12 cellular contexts compared by ENCODE assay signal in the genomic region with DNA sequence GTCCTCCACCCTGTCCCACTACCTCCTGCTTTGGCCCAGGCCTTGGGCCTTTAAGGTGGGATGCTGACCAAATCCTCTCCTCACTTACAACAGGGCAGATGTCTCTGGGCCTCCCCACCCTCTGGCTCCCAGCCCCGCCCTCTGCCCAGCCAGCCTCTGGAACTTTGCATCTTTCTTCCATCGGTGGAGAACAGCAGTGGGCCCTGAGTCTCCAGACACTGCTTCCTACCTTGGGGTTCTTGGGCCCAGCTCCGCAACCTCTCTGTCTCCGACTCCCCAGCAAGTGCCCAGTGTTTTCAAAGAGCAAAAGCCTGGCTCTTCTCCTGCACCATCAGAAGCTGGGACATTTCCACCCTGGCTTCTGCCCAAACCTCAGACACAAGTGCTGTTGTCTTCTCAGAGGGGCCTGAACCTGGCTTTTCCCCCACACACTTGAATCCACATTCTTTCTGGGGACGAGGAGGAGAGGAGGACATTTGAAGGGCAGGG. TPM values are rescaled to one million over a fixed set of nuclear protein-coding genes. Genes with fewer than 3 reads are reported as not detected.
DNase-seq lines count a peak whose midpoint lies in the region; ATAC-seq and TF ChIP-seq lines count a peak whose summit lies in the region.
"Had no signal": no experiment of that assay in that cellular context is flagged by ENCODE, and none has a peak within 500 bp of the region (broad histone marks: within the 10 kb centered on the region; RNA-seq: fewer than 3 reads in every experiment).

No MANE protein-coding gene starts in this region.

- H3K9me3 Mint-ChIP-seq in activated CD4-positive, alpha-beta T cell treated with anti-CD3 and anti-CD28 coated beads, Interleukin-2, amount 10 ng/mL, durations not matched to agents 7 days and 5 days: no peaks in the 10 kb centered on the region
- no peaks in the 10 kb centered on the region for H3K9me3 Mint-ChIP-seq in stimulated activated naive B cell treated with anti-CD40 and anti-IgM and Interleukin-4, amounts not matched to agents 10 μg/mL and 1 μg/mL and 100 μg/mL, for 72 hours
- H3K9me3 Mint-ChIP-seq: activated naive CD4-positive, alpha-beta T cell treated with anti-CD3 and anti-CD28 coated beads for 36 hours had no signal

- WGBS in mammary epithelial cell (ENCODE audit: low coverage, missing lambda C conversion rate): 54% methylated on average over 4 of the region's 5 CpGs
- 44 to 49% (median 48%) methylated on average over 5 of the region's 5 CpGs for WGBS in psoas muscle, 3 donors

- peak; percentile 55 to 69 (median 63) for ATAC-seq in psoas muscle
- no peak for ATAC-seq in stimulated activated naive B cell treated with anti-CD40 and anti-IgM and Interleukin-4, amounts not matched to agents 10 μg/mL and 1 μg/mL and 100 μg/mL, for 72 hours (replicated peaks)

- H2AFZ ChIP-seq in mammary epithelial cell (ENCODE audit: low read depth, low read length): peak overlapping the region; percentile 93

- CTCF ChIA-PET in mammary epithelial cell (lab: Charles Lee; ENCODE audit: low non-redundant PET): no interaction called here
- CTCF ChIA-PET in activated CD4-positive, alpha-beta T cell treated with anti-CD3 and anti-CD28 coated beads, Interleukin-2, amount 10 ng/mL, durations not matched to agents 7 days and 5 days (lab: Charles Lee): interaction anchor here (0.8 kb wide), 1 partner anchor 17 kb away, joined by 5 read pairs; no protein-coding TSS in a partner anchor

- peak overlapping the region; percentile 3 for H3K4me2 ChIP-seq in mammary epithelial cell (ENCODE audit: insufficient read depth, low read depth, low read length)

- in situ Hi-C loops in mammary epithelial cell (cut with MboI; ENCODE audit: low sequenced_read_pairs in 2 of 2): no loop called here

- peak overlapping the region; percentile 57 for H3K27ac ChIP-seq in mammary epithelial cell (ENCODE audit: insufficient read depth, low read depth, low read length)
- H3K27ac ChIP-seq in psoas muscle: peak overlapping the region; percentile 77
- H3K27ac ChIP-seq: C4-2B had no signal

- no peaks in the 10 kb centered on the region for H4K20me1 ChIP-seq in mammary epithelial cell (ENCODE audit: insufficient read depth, low read length)

- H3K27me3 Mint-ChIP-seq in activated CD4-positive, alpha-beta T cell treated with anti-CD3 and anti-CD28 coated beads, Interleukin-2, amount 10 ng/mL, durations not matched to agents 7 days and 5 days: peaks cover 2% of the 10 kb centered on the region
- H3K27me3 Mint-ChIP-seq in stimulated activated naive B cell treated with anti-CD40 and anti-IgM and Interleukin-4, amounts not matched to agents 10 μg/mL and 1 μg/mL and 100 μg/mL, for 72 hours: peaks cover 60 to 76% of the 10 kb centered on the region in 2 donors

- H3K9ac ChIP-seq in mammary epithelial cell (ENCODE audit: insufficient read depth, low read length): no peak overlapping the region

- no peaks in the 10 kb centered on the region for H3K36me3 ChIP-seq in mammary epithelial cell (ENCODE audit: insufficient read depth, low read length)
- peaks cover 0 to 15% of the 10 kb centered on the region in 2 donors for H3K36me3 ChIP-seq in psoas muscle (ENCODE audit: insufficient read depth in 1 of 2, low read depth in 1 of 2)

- dilution Hi-C loops in mammary epithelial cell (cut with HindIII; ENCODE audit: low sequenced_read_pairs): loop anchor here (5.0 kb wide), 1 partner anchor 49 kb away; no protein-coding TSS in a partner anchor

- H3K4me1 Mint-ChIP-seq in activated CD4-positive, alpha-beta T cell treated with anti-CD3 and anti-CD28 coated beads, Interleukin-2, amount 10 ng/mL, durations not matched to agents 7 days and 5 days: no peaks in the 10 kb centered on the region
- peaks cover 2 to 6% of the 10 kb centered on the region in 2 donors for H3K4me1 Mint-ChIP-seq in stimulated activated naive B cell treated with anti-CD40 and anti-IgM and Interleukin-4, amounts not matched to agents 10 μg/mL and 1 μg/mL and 100 μg/mL, for 72 hours

- H3K27ac Mint-ChIP-seq in activated CD4-positive, alpha-beta T cell treated with anti-CD3 and anti-CD28 coated beads, Interleukin-2, amount 10 ng/mL, durations not matched to agents 7 days and 5 days: no peak overlapping the region
- H3K27ac Mint-ChIP-seq in stimulated activated naive B cell treated with anti-CD40 and anti-IgM and Interleukin-4, amounts not matched to agents 10 μg/mL and 1 μg/mL and 100 μg/mL, for 72 hours: no peak overlapping the region
- H3K27ac Mint-ChIP-seq: activated naive CD4-positive, alpha-beta T cell treated with anti-CD3 and anti-CD28 coated beads for 36 hours; IgD-negative memory B cell had no signal

- no peaks in the 10 kb centered on the region for H3K27me3 ChIP-seq in mammary epithelial cell (ENCODE audit: insufficient read depth, low read length)
- no peaks in the 10 kb centered on the region for H3K27me3 ChIP-seq in psoas muscle (ENCODE audit: insufficient read depth in 3 of 3, low read length in 2 of 3)

- DNase-seq in COLO829 (ENCODE audit: low spot score) (peak; percentile 50), mammary epithelial cell (no peak), hypothalamus (lab: John Stamatoyannopoulos, UW) (peak in 49 of 51 donors; percentile 15 to 91 (median 70)), psoas muscle (peak; percentile 32 to 70), SIG-M5 treated with dmso at 0.1 percent for 504 hours (lab: John Stamatoyannopoulos, UW; ENCODE audit: unreplicated experiment) (no peak), SIG-M5 (lab: John Stamatoyannopoulos, UW) (no peak)
- no peak for DNase-seq in activated CD4-positive, alpha-beta T cell treated with anti-CD3 and anti-CD28 coated beads, Interleukin-2, amount 10 ng/mL, durations not matched to agents 7 days and 5 days
- no peak for DNase-seq in stimulated activated naive B cell treated with anti-CD40 and anti-IgM and Interleukin-4, amounts not matched to agents 10 μg/mL and 1 μg/mL and 100 μg/mL, for 72 hours
- DNase-seq: activated naive CD4-positive, alpha-beta T cell treated with anti-CD3 and anti-CD28 coated beads for 36 hours; NCI-H510A had no signal

- H3K4me3 Mint-ChIP-seq in activated CD4-positive, alpha-beta T cell treated with anti-CD3 and anti-CD28 coated beads, Interleukin-2, amount 10 ng/mL, durations not matched to agents 7 days and 5 days: no peak overlapping the region
- H3K4me3 Mint-ChIP-seq in stimulated activated naive B cell treated with anti-CD40 and anti-IgM and Interleukin-4, amounts not matched to agents 10 μg/mL and 1 μg/mL and 100 μg/mL, for 72 hours: no peak overlapping the region
- H3K4me3 Mint-ChIP-seq: activated naive CD4-positive, alpha-beta T cell treated with anti-CD3 and anti-CD28 coated beads for 36 hours; IgD-negative memory B cell had no signal

- BruUV-seq in mammary epithelial cell (replicated peaks; lab: Mats Ljungman, UMichigan): no TSS peak

- H3K4me3 ChIP-seq in mammary epithelial cell (replicated peaks in 1 of 3; ENCODE audit: insufficient read depth in 1 of 3, low read depth in 2 of 3, low read length in 3 of 3) (no peak overlapping the region), psoas muscle (no peak overlapping the region)

- TF ChIP-seq CTCF in mammary epithelial cell (conservative IDR thresholded peaks at IDR 0.05 in 1 of 2, IDR thresholded peaks at IDR 0.05 in 1 of 2; ENCODE audit: extremely low read depth in 1 of 2, insufficient read depth in 1 of 2, low read depth in 1 of 2, low read length in 2 of 2): no peak
- no peak for TF ChIP-seq CTCF in psoas muscle (IDR thresholded peaks at IDR 0.05)

- intact Hi-C loops in mammary epithelial cell (cut with micrococcal nuclease) (no loop called here), psoas muscle (cut with DNase I) (no loop called here)

- POLR2A ChIA-PET in activated CD4-positive, alpha-beta T cell treated with anti-CD3 and anti-CD28 coated beads, Interleukin-2, amount 10 ng/mL, durations not matched to agents 7 days and 5 days (lab: Charles Lee): no interaction called here

- H3K36me3 Mint-ChIP-seq in activated CD4-positive, alpha-beta T cell treated with anti-CD3 and anti-CD28 coated beads, Interleukin-2, amount 10 ng/mL, durations not matched to agents 7 days and 5 days (ENCODE audit: low read depth): no peaks in the 10 kb centered on the region
- peaks cover 0 to 4% of the 10 kb centered on the region in 2 donors for H3K36me3 Mint-ChIP-seq in stimulated activated naive B cell treated with anti-CD40 and anti-IgM and Interleukin-4, amounts not matched to agents 10 μg/mL and 1 μg/mL and 100 μg/mL, for 72 hours
- H3K36me3 Mint-ChIP-seq: IgD-negative memory B cell had no signal

- H3K9me3 ChIP-seq in mammary epithelial cell (replicated peaks; ENCODE audit: insufficient read depth, low read length) (no peaks in the 10 kb centered on the region), psoas muscle (no peaks in the 10 kb centered on the region)

- H3K79me2 ChIP-seq in mammary epithelial cell (ENCODE audit: insufficient read depth, low read length): no peaks in the 10 kb centered on the region

- H3K4me1 ChIP-seq in mammary epithelial cell (ENCODE audit: insufficient read depth, low read length) (peaks cover 21% of the 10 kb centered on the region), psoas muscle (peaks cover 73% of the 10 kb centered on the region)

RNA-seq across cellular contexts. Expression of a gene that starts 33.1 kb away (rescaled TPM):
- total RNA-seq in mammary epithelial cell: 10 to 100 TPM; 16.4 to 55.3 TPM
- polyA plus RNA-seq in mammary epithelial cell: 14.3 TPM
- polyA minus RNA-seq in mammary epithelial cell: 12.7 TPM
- 100 to 1,000 TPM; 107 to 166 (median 123) TPM for total RNA-seq in psoas muscle
- polyA plus RNA-seq in psoas muscle: 10 to 100 TPM; 43.8 to 88.9 (median 62.7) TPM
- not detected for total RNA-seq in activated CD4-positive, alpha-beta T cell treated with anti-CD3 and anti-CD28 coated beads, Interleukin-2, amount 10 ng/mL, durations not matched to agents 7 days and 5 days
- polyA plus RNA-seq: IgD-negative memory B cell had no signal

RNA-seq across cellular contexts. Expression of a gene that starts 51.8 kb away (rescaled TPM):
- total RNA-seq in mammary epithelial cell: under 1 TPM in 1 of 2 donors, not detected in 1; 0.50 TPM
- not detected for polyA plus RNA-seq in mammary epithelial cell
- polyA minus RNA-seq in mammary epithelial cell: not detected
- 1 to 10 TPM; 1.4 to 3.1 (median 1.7) TPM for total RNA-seq in psoas muscle
- under 1 TPM; 0.04 to 0.80 (median 0.68) TPM for polyA plus RNA-seq in psoas muscle
- total RNA-seq in activated CD4-positive, alpha-beta T cell treated with anti-CD3 and anti-CD28 coated beads, Interleukin-2, amount 10 ng/mL, durations not matched to agents 7 days and 5 days: not detected

RNA-seq across cellular contexts. Expression of a gene that starts 53.0 kb away (rescaled TPM):
- total RNA-seq in mammary epithelial cell (1 to 10 TPM; 1.5 to 2.8 TPM), psoas muscle (1 to 10 TPM; 1.2 to 4.5 (median 2.3) TPM)
- polyA plus RNA-seq in mammary epithelial cell (0.41 TPM), psoas muscle (1 to 10 TPM in 1 of 3 donors, under 1 TPM in 2; 0.35 to 3.5 (median 0.37) TPM)
- polyA minus RNA-seq in mammary epithelial cell: not detected
- under 1 TPM; 0.44 to 0.74 TPM for total RNA-seq in activated CD4-positive, alpha-beta T cell treated with anti-CD3 and anti-CD28 coated beads, Interleukin-2, amount 10 ng/mL, durations not matched to agents 7 days and 5 days

Comparison
In these comparisons a context has a peak if more than half of its experiments do, and no peak if none do; other contexts are left out.
1. DNase-seq: peak in COLO829 (single experiment), hypothalamus (49 of 51) and psoas muscle (2 of 2); none in mammary epithelial cell (single experiment), activated CD4-positive, alpha-beta T cell treated with anti-CD3 and anti-CD28 coated beads, Interleukin-2, amount 10 ng/mL, durations not matched to agents 7 days and 5 days (single experiment), SIG-M5 treated with dmso at 0.1 percent for 504 hours (single experiment), SIG-M5 (single experiment) and stimulated activated naive B cell treated with anti-CD40 and anti-IgM and Interleukin-4, amounts not matched to agents 10 μg/mL and 1 μg/mL and 100 μg/mL, for 72 hours (single experiment).
2. ATAC-seq: peak in psoas muscle (4 of 4); none in stimulated activated naive B cell treated with anti-CD40 and anti-IgM and Interleukin-4, amounts not matched to agents 10 μg/mL and 1 μg/mL and 100 μg/mL, for 72 hours (0 of 2).
3. RNA of a gene that starts 33.1 kb away (total RNA-seq): 107 to 166 TPM in psoas muscle and 16.4 to 55.3 TPM in mammary epithelial cell; not detected in activated CD4-positive, alpha-beta T cell treated with anti-CD3 and anti-CD28 coated beads, Interleukin-2, amount 10 ng/mL, durations not matched to agents 7 days and 5 days; every median in the first group is over 10 times any median in the second.